ENCODE assay signal across 7 cellular contexts in the genomic region with DNA sequence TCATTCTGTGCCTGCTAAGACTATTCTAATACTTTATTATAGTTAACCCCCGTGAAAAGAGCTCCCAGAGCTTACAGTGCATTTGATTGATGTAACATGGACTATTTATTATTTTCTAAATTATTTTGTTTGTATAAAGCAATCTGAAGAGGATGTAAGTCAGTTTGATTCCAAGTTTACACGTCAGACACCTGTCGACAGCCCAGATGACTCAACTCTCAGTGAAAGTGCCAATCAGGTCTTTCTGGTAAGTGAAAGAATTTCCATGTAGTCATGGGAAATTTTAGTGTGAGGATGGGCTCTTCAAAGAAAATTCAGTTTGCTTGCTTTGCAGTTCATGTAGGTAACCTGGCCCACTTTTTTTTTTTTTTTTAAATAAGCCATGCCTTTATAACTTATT. TPM values are rescaled to one million over a fixed set of nuclear protein-coding genes. Genes with fewer than 3 reads are reported as not detected.
DNase-seq lines count a peak whose midpoint lies in the region; ATAC-seq and TF ChIP-seq lines count a peak whose summit lies in the region.
"Not testable (repeated sequence)": the region's sequence is repeated elsewhere in the genome, so short reads cannot be mapped to it uniquely, and the experiment has no call there.

No MANE protein-coding gene starts in this region.

- not testable (repeated sequence) for H3K9ac ChIP-seq in smooth muscle cell (ENCODE audit: low read depth)

- TF ChIP-seq CTCF in PC-9 (conservative IDR thresholded peaks at IDR 0.05); smooth muscle cell (IDR thresholded peaks at IDR 0.05; ENCODE audit: borderline replicate concordance, insufficient read depth, poor library complexity, severe bottlenecking): not testable (repeated sequence)

- H3K4me1 Mint-ChIP-seq in activated CD4-positive, alpha-beta T cell treated with anti-CD3 and anti-CD28 coated beads, Interleukin-2, amount 10 ng/mL, durations not matched to agents 24 days and 14 days, result peaks cover 29% of the 10 kb centered on the region
- not testable (repeated sequence) for H3K4me1 Mint-ChIP-seq in activated T-helper 17 cell treated with anti-CD3 and anti-CD28 coated beads, Interleukin-2, amount 50 U/mL, for 72 hours; stimulated activated effector memory CD8-positive, alpha-beta T cell treated with anti-CD3 and anti-CD28 coated beads, Interleukin-12 subunit alpha, Interleukin-12 subunit beta, amount 100 ng/mL, for 72 hours
- peaks cover 26% of the 10 kb centered on the region for H3K4me1 Mint-ChIP-seq in activated naive CD8-positive, alpha-beta T cell (ENCODE audit: low read depth)

- H3K36me3 Mint-ChIP-seq in activated CD4-positive, alpha-beta T cell treated with anti-CD3 and anti-CD28 coated beads, Interleukin-2, amount 10 ng/mL, durations not matched to agents 24 days and 14 days (ENCODE audit: low read depth), result peaks cover 66% of the 10 kb centered on the region
- peaks cover 100% of the 10 kb centered on the region for H3K36me3 Mint-ChIP-seq in activated T-helper 17 cell treated with anti-CD3 and anti-CD28 coated beads, Interleukin-2, amount 50 U/mL, for 72 hours (ENCODE audit: low read depth)
- peaks cover 10% of the 10 kb centered on the region for H3K36me3 Mint-ChIP-seq in activated naive CD8-positive, alpha-beta T cell
- H3K36me3 Mint-ChIP-seq in stimulated activated effector memory CD8-positive, alpha-beta T cell treated with anti-CD3 and anti-CD28 coated beads, Interleukin-12 subunit alpha, Interleukin-12 subunit beta, amount 100 ng/mL, for 72 hours, result peaks cover 100% of the 10 kb centered on the region

- CTCF ChIA-PET in PC-9 (lab: Charles Lee), result not testable (repeated sequence)

- H3K4me3 Mint-ChIP-seq in activated CD4-positive, alpha-beta T cell treated with anti-CD3 and anti-CD28 coated beads, Interleukin-2, amount 10 ng/mL, durations not matched to agents 24 days and 14 days, result peak overlapping the region; percentile 15
- H3K4me3 Mint-ChIP-seq in activated T-helper 17 cell treated with anti-CD3 and anti-CD28 coated beads, Interleukin-2, amount 50 U/mL, for 72 hours, result peak overlapping the region; percentile 19
- peak overlapping the region; percentile 67 for H3K4me3 Mint-ChIP-seq in activated naive CD8-positive, alpha-beta T cell
- H3K4me3 Mint-ChIP-seq in stimulated activated effector memory CD8-positive, alpha-beta T cell treated with anti-CD3 and anti-CD28 coated beads, Interleukin-12 subunit alpha, Interleukin-12 subunit beta, amount 100 ng/mL, for 72 hours, result not testable (repeated sequence)

- not testable (repeated sequence) for H3K9me3 Mint-ChIP-seq in activated CD4-positive, alpha-beta T cell treated with anti-CD3 and anti-CD28 coated beads, Interleukin-2, amount 10 ng/mL, durations not matched to agents 24 days and 14 days; activated T-helper 17 cell treated with anti-CD3 and anti-CD28 coated beads, Interleukin-2, amount 50 U/mL, for 72 hours; activated naive CD8-positive, alpha-beta T cell (ENCODE audit: low read depth); stimulated activated effector memory CD8-positive, alpha-beta T cell treated with anti-CD3 and anti-CD28 coated beads, Interleukin-12 subunit alpha, Interleukin-12 subunit beta, amount 100 ng/mL, for 72 hours

- not testable (repeated sequence) for H3K4me3 ChIP-seq in PC-9, smooth muscle cell

- WGBS in smooth muscle cell (ENCODE audit: low lambda C conversion rate), result 84% methylated on average over 3 of the region's 3 CpGs

- peak overlapping the region; percentile 38 for H3K27ac ChIP-seq in PC-9
- H3K27ac ChIP-seq in smooth muscle cell (ENCODE audit: low read depth), result peak overlapping the region; percentile 69

- H3K36me3 ChIP-seq in PC-9 (ENCODE audit: low read depth) (peaks cover 23% of the 10 kb centered on the region; the same call in 1 of the 2 replicates), smooth muscle cell (ENCODE audit: low read depth) (peaks cover 13% of the 10 kb centered on the region)

- H2AFZ ChIP-seq in PC-9; smooth muscle cell (ENCODE audit: low read depth): not testable (repeated sequence)

- not testable (repeated sequence) for BruUV-seq in PC-9 (replicated peaks; lab: Mats Ljungman, UMichigan)

- not testable (repeated sequence) for H3K9me2 ChIP-seq in PC-9 (ENCODE audit: insufficient read depth)

- not testable (repeated sequence) for H3K9me3 ChIP-seq in PC-9 (ENCODE audit: insufficient read depth, low read depth); smooth muscle cell (replicated peaks; ENCODE audit: low read depth)

- H3K27me3 ChIP-seq in PC-9 (ENCODE audit: insufficient read depth, low read depth); smooth muscle cell (ENCODE audit: low read depth): not testable (repeated sequence)

- H3K27me3 Mint-ChIP-seq in activated CD4-positive, alpha-beta T cell treated with anti-CD3 and anti-CD28 coated beads, Interleukin-2, amount 10 ng/mL, durations not matched to agents 24 days and 14 days; activated T-helper 17 cell treated with anti-CD3 and anti-CD28 coated beads, Interleukin-2, amount 50 U/mL, for 72 hours; activated naive CD8-positive, alpha-beta T cell: not testable (repeated sequence)

- not testable (repeated sequence) for H3K4me1 ChIP-seq in PC-9 (replicated peaks; ENCODE audit: insufficient read depth); smooth muscle cell (ENCODE audit: low read depth)

- not testable (repeated sequence) for H3K79me2 ChIP-seq in PC-9 (ENCODE audit: low read depth); smooth muscle cell (ENCODE audit: low read depth)

- peak; percentile 18 for ATAC-seq in activated T-helper 17 cell treated with anti-CD3 and anti-CD28 coated beads, Interleukin-2, amount 50 U/mL, for 72 hours (replicated peaks)
- ATAC-seq in stimulated activated effector memory CD8-positive, alpha-beta T cell treated with anti-CD3 and anti-CD28 coated beads, Interleukin-12 subunit alpha, Interleukin-12 subunit beta, amount 100 ng/mL, for 72 hours, result not testable (repeated sequence)

- H3F3A ChIP-seq in PC-9 (ENCODE audit: insufficient read depth, low read depth); smooth muscle cell (ENCODE audit: low read depth): not testable (repeated sequence)

- intact Hi-C loops in PC-9 (cut with micrococcal nuclease; ENCODE audit: unreplicated experiment), result not testable (repeated sequence)
- intact Hi-C loops in activated CD4-positive, alpha-beta T cell treated with anti-CD3 and anti-CD28 coated beads, Interleukin-2, amount 10 ng/mL, durations not matched to agents 24 days and 14 days (cut with micrococcal nuclease), result loop anchor here (1.0 kb wide), 1 partner anchor 24 kb away; a partner anchor contains a TSS

- POLR2A ChIA-PET in PC-9 (lab: Charles Lee; ENCODE audit: unreplicated experiment), result not testable (repeated sequence)

- DNase-seq in PC-9 (peak in 1 of 2 experiments; percentile 72), dermis microvascular lymphatic vessel endothelial cell (ENCODE audit: low read depth in 2 of 2) (peak; percentile 27 to 30)
- DNase-seq in activated CD4-positive, alpha-beta T cell treated with anti-CD3 and anti-CD28 coated beads, Interleukin-2, amount 10 ng/mL, durations not matched to agents 24 days and 14 days, result peak; percentile 73
- DNase-seq in smooth muscle cell (lab: John Stamatoyannopoulos, UW; ENCODE audit: unreplicated experiment); stimulated activated effector memory CD8-positive, alpha-beta T cell treated with anti-CD3 and anti-CD28 coated beads, Interleukin-12 subunit alpha, Interleukin-12 subunit beta, amount 100 ng/mL, for 72 hours (ENCODE audit: low spot score in 2 of 2): not testable (repeated sequence)

- not testable (repeated sequence) for H3K4me2 ChIP-seq in PC-9, smooth muscle cell

- H4K20me1 ChIP-seq in PC-9 (ENCODE audit: insufficient read depth); smooth muscle cell (ENCODE audit: low read depth): not testable (repeated sequence)

- peak overlapping the region; percentile 89 for H3K27ac Mint-ChIP-seq in activated CD4-positive, alpha-beta T cell treated with anti-CD3 and anti-CD28 coated beads, Interleukin-2, amount 10 ng/mL, durations not matched to agents 24 days and 14 days
- H3K27ac Mint-ChIP-seq in activated T-helper 17 cell treated with anti-CD3 and anti-CD28 coated beads, Interleukin-2, amount 50 U/mL, for 72 hours, result peak overlapping the region; percentile 95
- H3K27ac Mint-ChIP-seq in activated naive CD8-positive, alpha-beta T cell, result peak overlapping the region; percentile 92
- H3K27ac Mint-ChIP-seq in stimulated activated effector memory CD8-positive, alpha-beta T cell treated with anti-CD3 and anti-CD28 coated beads, Interleukin-12 subunit alpha, Interleukin-12 subunit beta, amount 100 ng/mL, for 72 hours, result peak overlapping the region; percentile 76

RNA-seq across cellular contexts. Expression of a gene that starts 23.8 kb away (rescaled TPM):
- total RNA-seq in PC-9 (2021), result 19.9 and 24.7 TPM in 2 replicates
- 33.9 and 34.3 TPM in 2 replicates for total RNA-seq in activated CD4-positive, alpha-beta T cell treated with anti-CD3 and anti-CD28 coated beads, Interleukin-2, amount 10 ng/mL, durations not matched to agents 24 days and 14 days
- 10 to 100 TPM; 22.0 to 40.1 TPM for total RNA-seq in activated T-helper 17 cell treated with anti-CD3 and anti-CD28 coated beads, Interleukin-2, amount 50 U/mL, for 72 hours
- 10.9 and 17.8 TPM in 2 replicates for total RNA-seq in dermis microvascular lymphatic vessel endothelial cell
- total RNA-seq in smooth muscle cell, result 24.0 and 40.0 TPM in 2 replicates
- polyA plus RNA-seq in smooth muscle cell, result 14.5 and 23.9 TPM in 2 replicates

RNA-seq across cellular contexts. Expression of a gene that starts 47.8 kb away (rescaled TPM):
- total RNA-seq in PC-9 (2021) (31.4 and 41.8 TPM in 2 replicates), dermis microvascular lymphatic vessel endothelial cell (16.6 and 16.8 TPM in 2 replicates), smooth muscle cell (20.1 and 20.8 TPM in 2 replicates)
- total RNA-seq in activated CD4-positive, alpha-beta T cell treated with anti-CD3 and anti-CD28 coated beads, Interleukin-2, amount 10 ng/mL, durations not matched to agents 24 days and 14 days, result 64.0 and 66.4 TPM in 2 replicates
- 10 to 100 TPM; 55.2 to 79.8 TPM for total RNA-seq in activated T-helper 17 cell treated with anti-CD3 and anti-CD28 coated beads, Interleukin-2, amount 50 U/mL, for 72 hours
- polyA plus RNA-seq in smooth muscle cell, result 19.0 and 22.3 TPM in 2 replicates

RNA-seq across cellular contexts. Expression of a gene that starts 48.0 kb away (rescaled TPM):
- total RNA-seq in PC-9 (2021), result 11.8 and 13.5 TPM in 2 replicates
- total RNA-seq in activated CD4-positive, alpha-beta T cell treated with anti-CD3 and anti-CD28 coated beads, Interleukin-2, amount 10 ng/mL, durations not matched to agents 24 days and 14 days, result 11.0 and 12.1 TPM in 2 replicates
- 10 to 100 TPM; 12.8 to 18.1 TPM for total RNA-seq in activated T-helper 17 cell treated with anti-CD3 and anti-CD28 coated beads, Interleukin-2, amount 50 U/mL, for 72 hours
- 8.3 and 9.6 TPM in 2 replicates for total RNA-seq in dermis microvascular lymphatic vessel endothelial cell
- total RNA-seq in smooth muscle cell, result 11.0 and 21.8 TPM in 2 replicates
- polyA plus RNA-seq in smooth muscle cell, result 10.2 and 10.3 TPM in 2 replicates
